18 cellular contexts compared by ENCODE assay signal in genomic region chr1:96580920-96581319, GRCh38.
DNase-seq lines count a peak whose midpoint lies in the region; ATAC-seq and TF ChIP-seq lines count a peak whose summit lies in the region.
"Had no signal": no experiment of that assay in that cellular context is flagged by ENCODE, and none has a peak within 500 bp of the region (broad histone marks: within the 10 kb centered on the region; RNA-seq: fewer than 3 reads in every experiment).

No MANE protein-coding gene starts in this region.

- H3K27ac Mint-ChIP-seq in T-helper 2 cell treated with Interferon-gamma antibody and Interleukin-4, amounts not matched to agents 5 μg/mL and 100 μg/mL, for 36 hours: no peak overlapping the region
- H3K27ac Mint-ChIP-seq in effector memory CD8-positive, alpha-beta T cell: no peak overlapping the region
- H3K27ac Mint-ChIP-seq: CD4-positive, alpha-beta T cell had no signal

- H2AFZ ChIP-seq in mesenchymal stem cell (ENCODE audit: low read depth, low read length): peak overlapping the region; percentile 23
- H2AFZ ChIP-seq: GM23248 had no signal

- intact Hi-C loops in esophagus squamous epithelium (cut with DNase I): no loop called here

- H3K27me3 ChIP-seq in mesenchymal stem cell (ENCODE audit: control insufficient read depth in 1 of 2, insufficient read depth in 1 of 2, low read length in 2 of 2) (no peaks in the 10 kb centered on the region), esophagus squamous epithelium (no peaks in the 10 kb centered on the region)
- H3K27me3 ChIP-seq: BE2C, SJSA1 had no signal

- H3K79me1 ChIP-seq in mesenchymal stem cell (replicated peaks; ENCODE audit: low read length, poor library complexity, severe bottlenecking): no peaks in the 10 kb centered on the region

- H4K8ac ChIP-seq in mesenchymal stem cell (ENCODE audit: low read length): no peak overlapping the region

- no peaks in the 10 kb centered on the region for H3K9me3 ChIP-seq in mesenchymal stem cell (ENCODE audit: control insufficient read depth, low read length)
- H3K9me3 ChIP-seq in esophagus squamous epithelium: no peaks in the 10 kb centered on the region
- H3K9me3 ChIP-seq: BE2C, SJSA1 had no signal

- no peak for TF ChIP-seq POLR2A in esophagus squamous epithelium (IDR thresholded peaks at IDR 0.05)

- no peak for TF ChIP-seq CTCF in esophagus squamous epithelium (IDR thresholded peaks at IDR 0.05)

- peaks cover 1% of the 10 kb centered on the region for H3K4me1 ChIP-seq in mesenchymal stem cell (ENCODE audit: control insufficient read depth, insufficient read depth, low read depth, low read length)
- no peaks in the 10 kb centered on the region for H3K4me1 ChIP-seq in esophagus squamous epithelium
- H3K4me1 ChIP-seq: BE2C, SJSA1 had no signal

- no peak overlapping the region for H3K23ac ChIP-seq in mesenchymal stem cell (ENCODE audit: low read length in 2 of 2)

- H2BK15ac ChIP-seq in mesenchymal stem cell (ENCODE audit: low read depth, poor library complexity, severe bottlenecking): no peak overlapping the region

- no peak overlapping the region for H2BK12ac ChIP-seq in mesenchymal stem cell (ENCODE audit: low read length in 2 of 2)

- no peak overlapping the region for H3K9ac ChIP-seq in mesenchymal stem cell (ENCODE audit: low read length)
- H3K9ac ChIP-seq: GM23248, KMS-11 had no signal

- H3K36me3 ChIP-seq in mesenchymal stem cell (ENCODE audit: control insufficient read depth in 1 of 2, insufficient read depth in 2 of 2, low read depth in 1 of 2, low read length in 2 of 2) (no peaks in the 10 kb centered on the region), esophagus squamous epithelium (no peaks in the 10 kb centered on the region)
- H3K36me3 ChIP-seq: BE2C, SJSA1 had no signal

- peak; percentile 39 for DNase-seq in ELF-1 (ENCODE audit: low read depth, low spot score)
- peak; percentile 49 for DNase-seq in NCI-H2227 treated with DMSO at 0.1 percent for 48 hours (lab: John Stamatoyannopoulos, UW)
- DNase-seq in iPS DF 19.7 (ENCODE audit: low read depth, low spot score): peak; percentile 57
- DNase-seq in mesenchymal stem cell: no peak
- no peak for DNase-seq in T-helper 2 cell treated with Interferon-gamma antibody and Interleukin-4, amounts not matched to agents 5 μg/mL and 100 μg/mL, for 36 hours (ENCODE audit: low spot score)
- no peak for DNase-seq in esophagus squamous epithelium (lab: John Stamatoyannopoulos, UW)
- no peak for DNase-seq in effector memory CD8-positive, alpha-beta T cell
- DNase-seq: 8988T; BE2C; CD4-positive, alpha-beta T cell; GM23248; NCI-H1436 treated with DMSO at 0.1 percent for 48 hours; NCI-H2029 treated with DMSO at 0.1 percent for 48 hours; NCI-H524; PC-9 had no signal

- no peak overlapping the region for H2BK5ac ChIP-seq in mesenchymal stem cell (ENCODE audit: low read depth, low read length, poor library complexity, severe bottlenecking)

- H4K91ac ChIP-seq in mesenchymal stem cell (ENCODE audit: low read length): no peak overlapping the region

- H3K4me3 Mint-ChIP-seq in T-helper 2 cell treated with Interferon-gamma antibody and Interleukin-4, amounts not matched to agents 5 μg/mL and 100 μg/mL, for 36 hours: no peak overlapping the region
- no peak overlapping the region for H3K4me3 Mint-ChIP-seq in effector memory CD8-positive, alpha-beta T cell
- H3K4me3 Mint-ChIP-seq: CD4-positive, alpha-beta T cell had no signal

- no peak overlapping the region for H2BK120ac ChIP-seq in mesenchymal stem cell (ENCODE audit: low read depth, low read length)

- no peak overlapping the region for H3K4me3 ChIP-seq in mesenchymal stem cell (ENCODE audit: insufficient read depth in 1 of 2, low read depth in 1 of 2, low read length in 2 of 2)
- no peak overlapping the region for H3K4me3 ChIP-seq in esophagus squamous epithelium
- H3K4me3 ChIP-seq: GM23248, PC-9 had no signal

- WGBS in mesenchymal stem cell: 60% methylated on average over 7 of the region's 7 CpGs
- 56 to 74% methylated on average over 7 of the region's 7 CpGs for WGBS in esophagus squamous epithelium, 2 donors

- no peak for ATAC-seq in GM21367 (IDR thresholded peaks at IDR 0.05; ENCODE audit: unreplicated experiment)
- ATAC-seq in effector memory CD8-positive, alpha-beta T cell (replicated peaks): no peak

- H2AK5ac ChIP-seq in mesenchymal stem cell (ENCODE audit: low read length, severe bottlenecking): no peak overlapping the region

- H3K4me1 Mint-ChIP-seq in T-helper 2 cell treated with Interferon-gamma antibody and Interleukin-4, amounts not matched to agents 5 μg/mL and 100 μg/mL, for 36 hours (ENCODE audit: low read depth): no peaks in the 10 kb centered on the region
- no peaks in the 10 kb centered on the region for H3K4me1 Mint-ChIP-seq in effector memory CD8-positive, alpha-beta T cell (ENCODE audit: low read depth in 2 of 2)

- no peak overlapping the region for H3K4ac ChIP-seq in mesenchymal stem cell (ENCODE audit: low read depth in 1 of 2, low read length in 2 of 2)

- H3K27ac ChIP-seq in mesenchymal stem cell (ENCODE audit: low read length, poor library complexity, severe bottlenecking) (no peak overlapping the region), esophagus squamous epithelium (no peak overlapping the region)
- H3K27ac ChIP-seq: GM23248, KMS-11, PC-9, SJSA1 had no signal

- H3K4me2 ChIP-seq in mesenchymal stem cell (ENCODE audit: low read length, poor library complexity, severe bottlenecking): no peak overlapping the region
- H3K4me2 ChIP-seq: KMS-11 had no signal

- H3K14ac ChIP-seq in mesenchymal stem cell (ENCODE audit: low read length in 2 of 2): no peak overlapping the region

- no peaks in the 10 kb centered on the region for H3K27me3 Mint-ChIP-seq in T-helper 2 cell treated with Interferon-gamma antibody and Interleukin-4, amounts not matched to agents 5 μg/mL and 100 μg/mL, for 36 hours (ENCODE audit: low read depth)
- H3K27me3 Mint-ChIP-seq in effector memory CD8-positive, alpha-beta T cell: no peaks in the 10 kb centered on the region
- H3K27me3 Mint-ChIP-seq: CD4-positive, alpha-beta T cell had no signal

- no peaks in the 10 kb centered on the region for H3K36me3 Mint-ChIP-seq in T-helper 2 cell treated with Interferon-gamma antibody and Interleukin-4, amounts not matched to agents 5 μg/mL and 100 μg/mL, for 36 hours (ENCODE audit: low read depth)
- no peaks in the 10 kb centered on the region for H3K36me3 Mint-ChIP-seq in effector memory CD8-positive, alpha-beta T cell (ENCODE audit: insufficient read depth)

- no peaks in the 10 kb centered on the region for H3K9me3 Mint-ChIP-seq in T-helper 2 cell treated with Interferon-gamma antibody and Interleukin-4, amounts not matched to agents 5 μg/mL and 100 μg/mL, for 36 hours
- H3K9me3 Mint-ChIP-seq in effector memory CD8-positive, alpha-beta T cell: peaks cover 0 to 12% of the 10 kb centered on the region in 2 donors
- H3K9me3 Mint-ChIP-seq: CD4-positive, alpha-beta T cell had no signal

- H3K18ac ChIP-seq in mesenchymal stem cell (ENCODE audit: low read depth in 1 of 2, low read length in 2 of 2): no peak overlapping the region

Comparison
In these comparisons a context has a peak if more than half of its experiments do, and no peak if none do; other contexts are left out.
1. DNase-seq: peak in ELF-1 (single experiment), NCI-H2227 treated with DMSO at 0.1 percent for 48 hours (single experiment) and iPS DF 19.7 (single experiment); none in mesenchymal stem cell (single experiment), T-helper 2 cell treated with Interferon-gamma antibody and Interleukin-4, amounts not matched to agents 5 μg/mL and 100 μg/mL, for 36 hours (single experiment), esophagus squamous epithelium (single experiment) and effector memory CD8-positive, alpha-beta T cell (0 of 3).